ENCODE assay signal across 13 cellular contexts in genomic region chr9:34650816-34651215, GRCh38. TPM values are rescaled to one million over a fixed set of nuclear protein-coding genes. Genes with fewer than 3 reads are reported as not detected.
DNase-seq lines count a peak whose midpoint lies in the region; ATAC-seq and TF ChIP-seq lines count a peak whose summit lies in the region.
"Had no signal": no experiment of that assay in that cellular context is flagged by ENCODE, and none has a peak within 500 bp of the region (broad histone marks: within the 10 kb centered on the region; RNA-seq: fewer than 3 reads in every experiment).

No MANE protein-coding gene starts in this region.

- H4K20me1 ChIP-seq in HCT116 (ENCODE audit: insufficient read depth): no peaks in the 10 kb centered on the region

- H3K36me3 ChIP-seq in HCT116 (ENCODE audit: control insufficient read depth in 1 of 2, insufficient read depth in 2 of 2, low read length in 2 of 2) (peaks cover 0 to 6% of the 10 kb centered on the region in 2 experiments; a peak in 1 of 4 replicates), gastrocnemius medialis (peaks cover 0 to 14% of the 10 kb centered on the region in 2 donors)

- TF ChIP-seq CTCF in HCT116 (IDR thresholded peaks at IDR 0.05 in 2 of 3, conservative IDR thresholded peaks at IDR 0.05 in 1 of 3; ENCODE audit: borderline replicate concordance in 1 of 3, insufficient read depth in 1 of 3, low read depth in 2 of 3, low read length in 2 of 3) (no peak), gastrocnemius medialis (IDR thresholded peaks at IDR 0.05 in 4 of 5, conservative IDR thresholded peaks at IDR 0.05 in 1 of 5) (no peak)

- 0 out of 2 replicates have a peak overlapping the region, but pooled peaks have one; percentile 50 for H3K27ac ChIP-seq in HCT116 (ENCODE audit: low read depth, low read length)
- H3K27ac ChIP-seq in right cardiac atrium (ENCODE audit: low read length): peak overlapping the region; percentile 79
- peak overlapping the region; percentile 88 to 91 (median 89) for H3K27ac ChIP-seq in gastrocnemius medialis

- H3K4me2 ChIP-seq in HCT116 (ENCODE audit: low read length): peak overlapping the region; percentile 83

- peaks cover 6% of the 10 kb centered on the region; the same call in 1 of the 2 replicates for H3K79me2 ChIP-seq in HCT116 (ENCODE audit: insufficient read depth, low read length)

- no peak for TF ChIP-seq RAD21 in HCT116 (IDR thresholded peaks at IDR 0.05; ENCODE audit: low read depth)

- intact Hi-C loops in HCT116 (cut with micrococcal nuclease) (no loop called here), right cardiac atrium (cut with DNase I) (no loop called here), gastrocnemius medialis (cut with DNase I; ENCODE audit: low total_unique reads) (loop anchor here (5.0 kb wide), 1 partner anchor 336 kb away; the partner anchor contains the start of gene DNAJB5)

- no peaks in the 10 kb centered on the region for H3K9me2 ChIP-seq in HCT116 (ENCODE audit: insufficient read depth)

- TF ChIP-seq POLR2A in HCT116 (IDR thresholded peaks at IDR 0.05; ENCODE audit: borderline replicate concordance, extremely low read depth, insufficient read depth, insufficient read length) (no peak), gastrocnemius medialis (IDR thresholded peaks at IDR 0.05) (no peak)

- no peaks in the 10 kb centered on the region for H3K9me3 ChIP-seq in HCT116 (ENCODE audit: control insufficient read depth in 1 of 2, insufficient read depth in 1 of 2, low read depth in 1 of 2, low read length in 2 of 2)
- H3K9me3 ChIP-seq in right cardiac atrium (ENCODE audit: control insufficient read depth, low read length): no peaks in the 10 kb centered on the region
- no peaks in the 10 kb centered on the region for H3K9me3 ChIP-seq in gastrocnemius medialis
- H3K9me3 ChIP-seq: HAP-1 had no signal

- no TSS peak for BruUV-seq in HCT116 (replicated peaks; lab: Mats Ljungman, UMichigan)

- POLR2A ChIA-PET in HCT116 (lab: Charles Lee): no interaction called here

- no peak overlapping the region; the same call in 1 of the 2 replicates for H3K9ac ChIP-seq in HCT116 (ENCODE audit: low read length)

- in situ Hi-C loops in gastrocnemius medialis (cut with MboI; ENCODE audit: low sequenced_read_pairs in 4 of 4): loop anchor here in 1 of 4 donors (25.0 kb wide), 1 partner anchor 436 kb away; the partner anchor contains the start of genes FANCG and PIGO

- RAD21 ChIA-PET in HCT116 (lab: Charles Lee; ENCODE audit: low non-redundant PET in 1 of 2, low total read pairs in 2 of 2, uncharacterized antibody in 2 of 2, unreplicated experiment in 2 of 2): no interaction called here

- CTCF ChIA-PET in HCT116 (lab: Charles Lee): interaction anchor here (0.9 to 1.4 kb wide), 3 partner anchors 15 to 110 kb away, joined by 3 to 4 read pairs (median 4); no protein-coding TSS in a partner anchor

- H2AFZ ChIP-seq in HCT116 (ENCODE audit: low read depth, low read length, poor library complexity, severe bottlenecking): no peak overlapping the region

- 51% methylated on average over 5 of the region's 5 CpGs for WGBS in right cardiac atrium

- peak overlapping the region in 1 of 2 experiments; percentile 61; a peak in 1 of 4 replicates for H3K4me3 ChIP-seq in HCT116 (replicated peaks in 1 of 2; ENCODE audit: low read depth in 1 of 2, low read length in 2 of 2)
- no peak overlapping the region for H3K4me3 ChIP-seq in right cardiac atrium (ENCODE audit: low read length)
- H3K4me3 ChIP-seq in gastrocnemius medialis: no peak overlapping the region
- H3K4me3 ChIP-seq: lung had no signal

- H3K4me1 ChIP-seq in HCT116 (ENCODE audit: control insufficient read depth in 1 of 2, insufficient read depth in 2 of 2, low read length in 2 of 2) (peaks cover 24 to 49% of the 10 kb centered on the region in 2 experiments), right cardiac atrium (ENCODE audit: control insufficient read depth, insufficient read depth, low read length) (peaks cover 28% of the 10 kb centered on the region), gastrocnemius medialis (peaks cover 52 to 63% of the 10 kb centered on the region in 2 donors)

- no peak for ATAC-seq in HCT116
- ATAC-seq in right cardiac atrium: no peak
- no peak for ATAC-seq in gastrocnemius medialis
- no peak for ATAC-seq in GM18909 (IDR thresholded peaks at IDR 0.05; ENCODE audit: poor library complexity, unreplicated experiment)
- no peak for ATAC-seq in GM21717 (IDR thresholded peaks at IDR 0.05; ENCODE audit: unreplicated experiment)

- no peak for DNase-seq in HCT116 (ENCODE audit: low read depth, low spot score)
- DNase-seq in anterior cingulate cortex (lab: John Stamatoyannopoulos, UW): peak in 41 of 58 donors; percentile 7 to 77 (median 28)
- DNase-seq in right cardiac atrium: peak in 2 of 3 donors; percentile 73 to 78
- peak in 1 of 2 donors; percentile 36 for DNase-seq in gastrocnemius medialis
- DNase-seq in activated naive CD4-positive, alpha-beta T cell (lab: John Stamatoyannopoulos, UW): no peak
- DNase-seq in central memory CD4-positive, alpha-beta T cell: no peak
- DNase-seq: CD4-positive, CD25-positive, alpha-beta regulatory T cell; NCI-H2227 treated with DMSO at 0.1 percent for 48 hours; SW 1271 had no signal

- H3K27me3 ChIP-seq in HCT116 (ENCODE audit: insufficient read depth, low read length) (no peaks in the 10 kb centered on the region), right cardiac atrium (ENCODE audit: control insufficient read depth, insufficient read depth) (no peaks in the 10 kb centered on the region), gastrocnemius medialis (no peaks in the 10 kb centered on the region)

TF ChIP-seq in HCT116, 20 proteins besides CTCF, POLR2A, EP300 and RAD21:
- TF ChIP-seq EZH2phosphoT487 (IDR thresholded peaks at IDR 0.05; ENCODE audit: borderline replicate concordance): no peak
- TF ChIP-seq ZNF274 (IDR thresholded peaks at IDR 0.05; ENCODE audit: low read depth, low read length): no peak
- no peak for TF ChIP-seq CBX3 (IDR thresholded peaks at IDR 0.05; ENCODE audit: low read depth)
- no peak for TF ChIP-seq TCF7L2 (IDR thresholded peaks at IDR 0.05; ENCODE audit: borderline replicate concordance, extremely low read depth, insufficient read depth, insufficient read length)
- TF ChIP-seq SRF (IDR thresholded peaks at IDR 0.05; ENCODE audit: low read depth): no peak

RNA-seq across cellular contexts. Expression of gene IL11RA, which starts 1.2 kb away (rescaled TPM):
- total RNA-seq in HCT116 (2021; ENCODE audit: unreplicated experiment) (10.6 TPM), right cardiac atrium (10 to 100 TPM; 48.7 to 92.2 (median 73.9) TPM), gastrocnemius medialis (10 to 100 TPM in 2 of 4 donors, 1 to 10 TPM in 2; 3.3 to 15.3 (median 11.6) TPM)
- 9.5 and 9.9 TPM in 2 replicates for polyA plus RNA-seq in HCT116 (2012)
- polyA plus RNA-seq in right cardiac atrium: 49.3 TPM

RNA-seq across cellular contexts. Expression of gene GALT, which starts 4.3 kb away (rescaled TPM):
- total RNA-seq in HCT116 (2021; ENCODE audit: unreplicated experiment) (28.2 TPM), right cardiac atrium (10 to 100 TPM; 37.3 to 71.2 (median 66.3) TPM), gastrocnemius medialis (10 to 100 TPM in 3 of 4 donors, 1 to 10 TPM in 1; 8.1 to 23.6 (median 20.0) TPM)
- 23.5 and 27.8 TPM in 2 replicates for polyA plus RNA-seq in HCT116 (2012)
- 57.1 TPM for polyA plus RNA-seq in right cardiac atrium

RNA-seq across cellular contexts. Expression of gene CCL27, which starts 11.6 kb away (rescaled TPM):
- total RNA-seq in HCT116 (2021; ENCODE audit: unreplicated experiment) (1.0 TPM), right cardiac atrium (under 1 TPM in 1 of 4 donors, not detected in 3; 0.46 TPM), gastrocnemius medialis (1 to 10 TPM in 1 of 4 donors, not detected in 3; 1.7 TPM)
- 0.53 and 0.71 TPM in 2 replicates for polyA plus RNA-seq in HCT116 (2012)
- 0.18 TPM for polyA plus RNA-seq in right cardiac atrium
- total RNA-seq: CD4-positive, CD25-positive, alpha-beta regulatory T cell had no signal

RNA-seq across cellular contexts. Expression of gene SIGMAR1, which starts 13.2 kb away (rescaled TPM):
- total RNA-seq in HCT116 (2021; ENCODE audit: unreplicated experiment) (109 TPM), right cardiac atrium (10 to 100 TPM; 28.6 to 37.2 (median 35.5) TPM), gastrocnemius medialis (10 to 100 TPM; 18.9 to 35.7 (median 27.4) TPM)
- polyA plus RNA-seq in HCT116 (2012): 130 and 131 TPM in 2 replicates
- 36.0 TPM for polyA plus RNA-seq in right cardiac atrium

RNA-seq across cellular contexts. Expression of gene ARID3C, which starts 21.9 kb away (rescaled TPM):
- total RNA-seq in HCT116 (2021; ENCODE audit: unreplicated experiment) (0.42 TPM), right cardiac atrium (not detected), gastrocnemius medialis (not detected)
- polyA plus RNA-seq in HCT116 (2012): 0.20 and 0.29 TPM in 2 replicates
- polyA plus RNA-seq in right cardiac atrium: not detected
- total RNA-seq: CD4-positive, CD25-positive, alpha-beta regulatory T cell; lung had no signal
- polyA plus RNA-seq: CD4-positive, CD25-positive, alpha-beta regulatory T cell; lung had no signal

Comparison
In these comparisons a context has a peak if more than half of its experiments do, and no peak if none do; other contexts are left out.
1. DNase-seq: peak in anterior cingulate cortex (41 of 58) and right cardiac atrium (2 of 3); none in HCT116 (single experiment), activated naive CD4-positive, alpha-beta T cell (0 of 4) and central memory CD4-positive, alpha-beta T cell (single experiment).
2. Peak in every context shown above with its lines, with median percentiles within 50 percentile points of each other: H3K27ac ChIP-seq.